In the genomic region with DNA sequence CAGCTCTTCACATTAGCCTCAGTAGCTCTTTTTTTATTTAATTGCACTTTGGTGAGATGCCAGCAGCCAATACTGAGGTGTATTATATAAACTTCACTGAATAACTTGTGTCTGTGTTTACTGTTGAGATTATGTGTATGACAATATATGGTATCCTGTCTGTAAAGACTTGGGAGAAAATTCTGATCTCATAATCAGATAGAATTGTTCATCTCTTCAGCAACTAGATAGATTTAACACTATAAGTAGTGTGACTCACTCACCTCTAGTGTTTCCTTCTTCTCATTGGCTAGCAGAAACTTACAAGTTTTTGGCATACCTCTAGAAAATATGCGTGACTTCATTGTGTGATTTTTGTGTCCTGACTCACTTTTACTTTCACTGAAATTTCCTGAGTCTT, we compare ENCODE assay signal across 11 cellular contexts.
DNase-seq lines count a peak whose midpoint lies in the region; ATAC-seq and TF ChIP-seq lines count a peak whose summit lies in the region.
"Had no signal": no experiment of that assay in that cellular context is flagged by ENCODE, and none has a peak within 500 bp of the region (broad histone marks: within the 10 kb centered on the region; RNA-seq: fewer than 3 reads in every experiment).

No MANE protein-coding gene starts in this region.

- H3K27me3 ChIP-seq in body of pancreas = no peaks in the 10 kb centered on the region

- ATAC-seq in body of pancreas = peak; percentile 76
- no peak for ATAC-seq in HG02884 (IDR thresholded peaks at IDR 0.05; ENCODE audit: unreplicated experiment)
- no peak for ATAC-seq in GM18511 (IDR thresholded peaks at IDR 0.05; ENCODE audit: unreplicated experiment)
- no peak for ATAC-seq in GM19463 (IDR thresholded peaks at IDR 0.05; ENCODE audit: unreplicated experiment)
- ATAC-seq: activated CD8-positive, alpha-beta memory T cell treated with anti-CD3 and anti-CD28 coated beads, Interleukin-2, amount 10 ng/mL, durations not matched to agents 7 days and 5 days had no signal

- TF ChIP-seq POLR2A in body of pancreas (IDR thresholded peaks at IDR 0.05) = no peak

- H3K27ac ChIP-seq in body of pancreas = peak overlapping the region in 3 of 4 donors; percentile 55 to 63 (median 60)

- 29 to 40% methylated on average over 1 of the region's 1 CpG for WGBS in body of pancreas, 2 donors

- H3K4me3 ChIP-seq in body of pancreas = no peak overlapping the region

- no peaks in the 10 kb centered on the region for H3K9me3 ChIP-seq in body of pancreas

- DNase-seq in AG08395 (ENCODE audit: low spot score) = peak; percentile 77
- DNase-seq in HPDE6-E6E7 (ENCODE audit: extremely low spot score) = peak; percentile 21
- no peak for DNase-seq in body of pancreas
- peak; percentile 92 for DNase-seq in kidney tubule cell (ENCODE audit: low spot score)
- no peak for DNase-seq in DMS79 treated with DMSO at 0.1 percent for 48 hours (lab: John Stamatoyannopoulos, UW)
- DNase-seq: activated CD8-positive, alpha-beta memory T cell treated with anti-CD3 and anti-CD28 coated beads, Interleukin-2, amount 10 ng/mL, durations not matched to agents 7 days and 5 days; caudate nucleus; NCI-H524 had no signal

- peaks cover 21% of the 10 kb centered on the region for H3K4me1 ChIP-seq in body of pancreas

- no peaks in the 10 kb centered on the region for H3K36me3 ChIP-seq in body of pancreas (replicated peaks in 1 of 2; ENCODE audit: insufficient read depth in 1 of 2, low read depth in 2 of 2)

- no peak for TF ChIP-seq CTCF in body of pancreas (IDR thresholded peaks at IDR 0.05)

- intact Hi-C loops in body of pancreas (cut with DNase I) = no loop called here

Comparison
In these comparisons a context has a peak if more than half of its experiments do, and no peak if none do; other contexts are left out.
1. DNase-seq: peak in AG08395 (single experiment), HPDE6-E6E7 (single experiment) and kidney tubule cell (single experiment); none in body of pancreas (0 of 4) and DMS79 treated with DMSO at 0.1 percent for 48 hours (single experiment).